ENCODE assay signal across 12 cellular contexts in genomic region chr3:123799544-123800351, GRCh38.
DNase-seq lines count a peak whose midpoint lies in the region; ATAC-seq and TF ChIP-seq lines count a peak whose summit lies in the region.
"Had no signal": no experiment of that assay in that cellular context is flagged by ENCODE, and none has a peak within 500 bp of the region (broad histone marks: within the 10 kb centered on the region; RNA-seq: fewer than 3 reads in every experiment).

No MANE protein-coding gene starts in this region.

- H3K4me3 ChIP-seq in fibroblast of the aortic adventitia (ENCODE audit: low read depth, low read length), result peak overlapping the region; percentile 44
- no peak overlapping the region for H3K4me3 ChIP-seq in coronary artery
- H3K4me3 ChIP-seq: cardiac muscle cell had no signal

- no peaks in the 10 kb centered on the region for H3K9me3 Mint-ChIP-seq in osteocyte (ENCODE audit: unreplicated experiment)
- H3K9me3 Mint-ChIP-seq in activated T-helper 17 cell treated with anti-CD3 and anti-CD28 coated beads, Interleukin-2, amount 50 U/mL, for 72 hours, result no peaks in the 10 kb centered on the region

- peak overlapping the region; percentile 79 for H3K27ac ChIP-seq in RWPE1
- no peak overlapping the region for H3K27ac ChIP-seq in coronary artery
- H3K27ac ChIP-seq: cardiac muscle cell had no signal

- H3K4me3 Mint-ChIP-seq in osteocyte (ENCODE audit: unreplicated experiment), result peak overlapping the region; percentile 41
- no peak overlapping the region for H3K4me3 Mint-ChIP-seq in activated T-helper 17 cell treated with anti-CD3 and anti-CD28 coated beads, Interleukin-2, amount 50 U/mL, for 72 hours
- H3K4me3 Mint-ChIP-seq: activated CD8-positive, alpha-beta T cell treated with anti-CD3 and anti-CD28 coated beads, Interleukin-2, amount 10 ng/mL, durations not matched to agents 7 days and 5 days had no signal

- no peak for TF ChIP-seq CTCF in RWPE1 (conservative IDR thresholded peaks at IDR 0.05; ENCODE audit: low read depth)
- no peak for TF ChIP-seq CTCF in fibroblast of the aortic adventitia (IDR thresholded peaks at IDR 0.05; ENCODE audit: insufficient read depth, low read length)
- TF ChIP-seq CTCF in osteocyte (IDR thresholded peaks at IDR 0.05), result no peak
- no peak for TF ChIP-seq CTCF in GM10266 (IDR thresholded peaks at IDR 0.05; ENCODE audit: control insufficient read depth, insufficient read depth, low read depth, missing control alignments)
- no peak for TF ChIP-seq CTCF in coronary artery (IDR thresholded peaks at IDR 0.05)

- no peak for ATAC-seq in activated T-helper 17 cell treated with anti-CD3 and anti-CD28 coated beads, Interleukin-2, amount 50 U/mL, for 72 hours (replicated peaks)
- ATAC-seq: activated CD8-positive, alpha-beta T cell treated with anti-CD3 and anti-CD28 coated beads, Interleukin-2, amount 10 ng/mL, durations not matched to agents 7 days and 5 days had no signal

- H3K4me1 Mint-ChIP-seq in osteocyte (ENCODE audit: unreplicated experiment), result peaks cover 19% of the 10 kb centered on the region
- no peaks in the 10 kb centered on the region for H3K4me1 Mint-ChIP-seq in activated T-helper 17 cell treated with anti-CD3 and anti-CD28 coated beads, Interleukin-2, amount 50 U/mL, for 72 hours

- POLR2A ChIA-PET in RWPE1 (lab: Yijun Ruan, JAX; ENCODE audit: low non-redundant PET), result no interaction called here

- peaks cover 2% of the 10 kb centered on the region for H3K27me3 Mint-ChIP-seq in osteocyte (ENCODE audit: unreplicated experiment)
- peaks cover 31% of the 10 kb centered on the region for H3K27me3 Mint-ChIP-seq in activated T-helper 17 cell treated with anti-CD3 and anti-CD28 coated beads, Interleukin-2, amount 50 U/mL, for 72 hours

- H3K36me3 Mint-ChIP-seq in osteocyte (ENCODE audit: unreplicated experiment), result no peaks in the 10 kb centered on the region
- H3K36me3 Mint-ChIP-seq in activated T-helper 17 cell treated with anti-CD3 and anti-CD28 coated beads, Interleukin-2, amount 50 U/mL, for 72 hours (ENCODE audit: low read depth), result no peaks in the 10 kb centered on the region

- DNase-seq in Daoy (ENCODE audit: low read depth) (peak; percentile 77), RWPE1 (ENCODE audit: low spot score) (peak; percentile 91), fibroblast of the aortic adventitia (ENCODE audit: low read depth) (peak; percentile 72), osteocyte (ENCODE audit: extremely low spot score, unreplicated experiment) (no peak), GM10266 (ENCODE audit: extremely low spot score) (no peak), coronary artery (ENCODE audit: low spot score) (no peak), NCI-H510A (lab: John Stamatoyannopoulos, UW) (no peak)
- DNase-seq: activated CD8-positive, alpha-beta T cell treated with anti-CD3 and anti-CD28 coated beads, Interleukin-2, amount 10 ng/mL, durations not matched to agents 7 days and 5 days; DND-41; NCI-H1436 had no signal

- peak overlapping the region; percentile 48 for H3K27ac Mint-ChIP-seq in osteocyte (ENCODE audit: unreplicated experiment)
- H3K27ac Mint-ChIP-seq in activated T-helper 17 cell treated with anti-CD3 and anti-CD28 coated beads, Interleukin-2, amount 50 U/mL, for 72 hours, result no peak overlapping the region
- H3K27ac Mint-ChIP-seq: activated CD8-positive, alpha-beta T cell treated with anti-CD3 and anti-CD28 coated beads, Interleukin-2, amount 10 ng/mL, durations not matched to agents 7 days and 5 days had no signal

- CTCF ChIA-PET in RWPE1 (lab: Yijun Ruan, JAX), result interaction anchor here (0.8 kb wide), 1 partner anchor 1051 kb away, joined by 4 read pairs; no protein-coding TSS in a partner anchor

Comparison
In these comparisons a context has a peak if more than half of its experiments do, and no peak if none do; other contexts are left out.
1. DNase-seq: peak in Daoy (single experiment), RWPE1 (single experiment) and fibroblast of the aortic adventitia (single experiment); none in osteocyte (single experiment), GM10266 (single experiment), coronary artery (single experiment) and NCI-H510A (single experiment).